ENCODE assay signal across 16 cellular contexts in genomic region chr9:94081435-94081834, GRCh38.
"Had no signal": no experiment of that assay in that cellular context is flagged by ENCODE, and none has a peak within 500 bp of the region (broad histone marks: within the 10 kb centered on the region; RNA-seq: fewer than 3 reads in every experiment).

No MANE protein-coding gene starts in this region.

- H3K4me1 Mint-ChIP-seq: central memory CD8-positive, alpha-beta T cell had no signal

- H3K36me3 ChIP-seq: prostate gland had no signal

- H3K9me3 ChIP-seq: body of pancreas, prostate gland had no signal

- DNase-seq: activated CD4-positive, alpha-beta T cell treated with anti-CD3 and anti-CD28 coated beads for 1 hour; activated CD4-positive, alpha-beta T cell treated with anti-CD3 and anti-CD28 coated beads, Interleukin-2, amount 50 U/mL, for 48 hours; activated naive CD4-positive, alpha-beta T cell treated with anti-CD3 and anti-CD28 coated beads for 36 hours; activated T-cell treated with anti-CD3 and anti-CD28 coated beads, Interleukin-2, amount 50 U/mL, for 1 hour; body of pancreas; erythroblast; kidney; midbrain; T-helper 1 cell; T1000 had no signal

- H3K27ac Mint-ChIP-seq: activated naive CD4-positive, alpha-beta T cell treated with anti-CD3 and anti-CD28 coated beads for 36 hours had no signal

- H3K9me3 Mint-ChIP-seq: activated naive CD4-positive, alpha-beta T cell treated with anti-CD3 and anti-CD28 coated beads for 36 hours; central memory CD8-positive, alpha-beta T cell; neural crest cell had no signal

- H3K4me3 ChIP-seq: body of pancreas, coronary artery, prostate gland, skin epidermis had no signal

- ATAC-seq: body of pancreas, left lobe of liver had no signal

- H3K27ac ChIP-seq: body of pancreas, coronary artery, prostate gland, skin epidermis had no signal

- H3K27me3 ChIP-seq: body of pancreas had no signal

- H3K4me1 ChIP-seq: prostate gland had no signal

- H3K27me3 Mint-ChIP-seq: central memory CD8-positive, alpha-beta T cell had no signal

- H3K4me3 Mint-ChIP-seq: activated naive CD4-positive, alpha-beta T cell treated with anti-CD3 and anti-CD28 coated beads for 36 hours; central memory CD8-positive, alpha-beta T cell; neural crest cell had no signal
